Comparison of ENCODE assay signal across 1 cellular context in the genomic region with DNA sequence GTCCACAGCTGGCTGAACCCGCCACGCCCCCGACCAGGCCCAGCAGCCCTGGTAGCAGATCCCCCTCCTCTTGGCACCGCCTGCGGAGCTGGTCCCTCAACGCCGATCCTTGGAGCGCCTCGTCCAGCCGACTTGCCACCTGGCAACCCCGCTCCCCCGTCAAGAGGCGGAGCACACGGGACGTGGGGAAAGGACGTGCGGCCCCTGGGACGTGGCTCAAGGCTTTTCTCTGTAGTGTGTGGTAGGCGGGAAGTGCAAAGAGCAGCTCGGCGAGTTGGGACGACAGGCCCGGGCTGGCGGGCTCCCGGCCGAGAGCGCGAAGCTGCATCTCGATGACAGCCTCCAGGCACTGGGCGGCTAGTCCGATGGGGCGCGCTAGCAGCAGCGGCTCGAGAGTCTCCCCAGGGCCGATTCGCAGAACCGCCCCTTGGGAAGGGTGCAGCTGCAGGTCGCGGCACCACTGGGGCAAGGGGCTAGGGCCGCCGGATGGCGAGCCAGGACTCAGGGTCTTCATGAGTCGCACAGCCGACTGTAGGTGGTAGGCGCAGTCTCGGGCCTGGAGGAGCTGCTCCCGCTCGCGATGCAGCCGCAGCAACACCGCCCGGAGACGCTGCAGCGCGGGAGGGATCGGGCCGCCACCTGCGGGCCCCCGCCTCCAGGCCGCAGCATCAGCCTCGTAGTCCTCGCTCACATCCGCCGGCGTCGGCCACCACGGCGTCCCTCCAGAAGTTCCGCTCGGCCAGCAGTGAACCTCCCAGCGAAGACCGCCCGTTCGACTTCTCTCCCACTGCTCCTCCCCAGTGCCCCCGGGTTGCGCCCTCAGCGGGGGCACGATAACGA.
TF ChIP-seq lines count a peak whose summit lies in the region.

No MANE protein-coding gene starts in this region.

TF ChIP-seq in endothelial cell of umbilical vein, 7 proteins besides CTCF, POLR2A, EP300 and RAD21:
- no peak for TF ChIP-seq POLR2AphosphoS5 (IDR thresholded peaks at IDR 0.05; ENCODE audit: insufficient read depth, low read depth, low read length)
- no peak for TF ChIP-seq MYC (IDR thresholded peaks at IDR 0.05; ENCODE audit: low read depth, low read length)
- TF ChIP-seq GATA2 (IDR thresholded peaks at IDR 0.05; ENCODE audit: insufficient read depth, insufficient read length, low read depth, low read length): no peak
- TF ChIP-seq, protein P1, sequence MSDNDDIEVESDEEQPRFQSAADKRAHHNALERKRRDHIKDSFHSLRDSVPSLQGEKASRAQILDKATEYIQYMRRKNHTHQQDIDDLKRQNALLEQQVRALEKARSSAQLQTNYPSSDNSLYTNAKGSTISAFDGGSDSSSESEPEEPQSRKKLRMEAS (IDR thresholded peaks at IDR 0.05; ENCODE audit: insufficient read depth, insufficient read length): no peak
- TF ChIP-seq JUN (IDR thresholded peaks at IDR 0.05; ENCODE audit: borderline replicate concordance, insufficient read depth, insufficient read length, low read depth): no peak
- no peak for TF ChIP-seq FOS (IDR thresholded peaks at IDR 0.05; ENCODE audit: borderline replicate concordance, insufficient read depth, low read length)
- TF ChIP-seq EZH2 (IDR thresholded peaks at IDR 0.05; ENCODE audit: borderline replicate concordance, low read depth, low read length, severe bottlenecking): no peak
